ENCODE assay signal across 15 cellular contexts in the genomic region with DNA sequence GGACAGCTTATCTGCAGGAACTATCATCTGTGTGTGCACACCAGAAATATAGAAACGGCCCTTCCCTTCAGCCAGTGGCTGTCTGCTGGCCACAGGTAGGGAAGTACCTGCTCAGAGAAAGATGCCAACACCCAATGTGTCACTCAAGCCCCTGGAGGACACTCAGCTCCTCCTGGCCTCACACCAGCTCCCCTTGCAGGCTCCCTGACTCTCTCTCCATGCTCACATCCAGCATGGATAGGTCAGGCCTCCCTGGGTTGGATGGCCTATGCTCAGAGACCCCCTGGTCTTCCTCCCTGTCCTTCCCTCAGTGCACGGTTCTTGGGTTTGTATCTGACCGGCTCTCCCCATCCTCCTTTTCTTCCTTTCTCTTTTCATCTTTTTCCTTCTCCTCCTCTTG.
DNase-seq lines count a peak whose midpoint lies in the region; ATAC-seq and TF ChIP-seq lines count a peak whose summit lies in the region.
"Had no signal": no experiment of that assay in that cellular context is flagged by ENCODE, and none has a peak within 500 bp of the region (broad histone marks: within the 10 kb centered on the region; RNA-seq: fewer than 3 reads in every experiment).

No MANE protein-coding gene starts in this region.

- H3K4me1 ChIP-seq in H9 (ENCODE audit: insufficient read depth, low read length) (no peaks in the 10 kb centered on the region), esophagus muscularis mucosa (no peaks in the 10 kb centered on the region), neutrophil (ENCODE audit: control insufficient read depth in 1 of 2, insufficient read depth in 1 of 2, low read depth in 1 of 2, low read length in 1 of 2) (peaks cover 0 to 45% of the 10 kb centered on the region in 2 experiments)
- H3K4me1 ChIP-seq: Caco-2 had no signal

- WGBS in H9 (ENCODE audit: extremely low coverage, insufficient read length, low lambda C conversion rate) = no CpG with 5 or more reads among the region's 3 CpGs
- 91% methylated on average over 2 of the region's 3 CpGs for WGBS in esophagus muscularis mucosa

- H3K9me3 ChIP-seq in H9 (ENCODE audit: control insufficient read depth, low read depth, low read length) (no peaks in the 10 kb centered on the region), esophagus muscularis mucosa (peaks cover 0 to 15% (median 11%) of the 10 kb centered on the region in 4 donors), neutrophil (no peaks in the 10 kb centered on the region)
- H3K9me3 ChIP-seq: Caco-2 had no signal

- peaks cover 0 to 8% (median 0%) of the 10 kb centered on the region in 3 experiments; a peak in 2 of 7 replicates for H3K36me3 Mint-ChIP-seq in H9 (ENCODE audit: insufficient read depth in 1 of 3, low read depth in 3 of 3)
- peaks cover 2% of the 10 kb centered on the region for H3K36me3 Mint-ChIP-seq in central memory CD8-positive, alpha-beta T cell (ENCODE audit: insufficient read depth)
- H3K36me3 Mint-ChIP-seq: CD8-positive, alpha-beta T cell had no signal

- no peak for ATAC-seq in central memory CD8-positive, alpha-beta T cell (replicated peaks; ENCODE audit: extremely low read depth, poor library complexity, severe bottlenecking)
- no peak for ATAC-seq in HG02571 (IDR thresholded peaks at IDR 0.05; ENCODE audit: unreplicated experiment)
- no peak for ATAC-seq in HG02588 (IDR thresholded peaks at IDR 0.05; ENCODE audit: unreplicated experiment)
- ATAC-seq: CD8-positive, alpha-beta T cell had no signal

- H4K8ac ChIP-seq in H9 (replicated peaks; ENCODE audit: insufficient read length, low read depth, low read length) = no peak overlapping the region

- H3K23ac ChIP-seq in H9 (ENCODE audit: insufficient read length, low read depth, low read length) = no peak overlapping the region

- no peak overlapping the region for H3K27ac ChIP-seq in H9 (ENCODE audit: insufficient read length, low read depth, low read length)
- H3K27ac ChIP-seq in esophagus muscularis mucosa (replicated peaks in 1 of 4) = no peak overlapping the region
- peak overlapping the region; percentile 41 for H3K27ac ChIP-seq in neutrophil

- TF ChIP-seq POLR2A in esophagus muscularis mucosa (IDR thresholded peaks at IDR 0.05; ENCODE audit: low read depth) = no peak

- no peak overlapping the region for H4K5ac ChIP-seq in H9 (ENCODE audit: insufficient read length, low read depth, low read length)

- no peak overlapping the region for H2BK5ac ChIP-seq in H9 (ENCODE audit: insufficient read length, low read length)

- H3K56ac ChIP-seq in H9 (ENCODE audit: insufficient read length, low read depth, low read length) = no peak overlapping the region

- no peaks in the 10 kb centered on the region for H3K23me2 ChIP-seq in H9 (ENCODE audit: insufficient read length, low read depth, low read length, poor library complexity, severe bottlenecking)

- no peak overlapping the region for H3K4me3 Mint-ChIP-seq in H9
- H3K4me3 Mint-ChIP-seq in central memory CD8-positive, alpha-beta T cell = no peak overlapping the region
- H3K4me3 Mint-ChIP-seq: CD8-positive, alpha-beta T cell had no signal

- H3K4me2 ChIP-seq in H9 (ENCODE audit: insufficient read depth, insufficient read length, low read length) = no peak overlapping the region

- TF ChIP-seq CTCF in H9 (conservative IDR thresholded peaks at IDR 0.05) (no peak), esophagus muscularis mucosa (IDR thresholded peaks at IDR 0.05) (no peak), neutrophil (IDR thresholded peaks at IDR 0.05) (no peak)

- H3K36me3 ChIP-seq in esophagus muscularis mucosa = no peaks in the 10 kb centered on the region
- H3K36me3 ChIP-seq in neutrophil = peaks cover 5% of the 10 kb centered on the region

- no peaks in the 10 kb centered on the region for H4K20me1 ChIP-seq in H9 (ENCODE audit: control insufficient read depth, insufficient read depth, insufficient read length)

- no peak overlapping the region for H3K27ac Mint-ChIP-seq in H9
- H3K27ac Mint-ChIP-seq in central memory CD8-positive, alpha-beta T cell (ENCODE audit: low read depth) = peak overlapping the region; percentile 15
- H3K27ac Mint-ChIP-seq: CD8-positive, alpha-beta T cell had no signal

- no peak overlapping the region for H2AFZ ChIP-seq in H9 (ENCODE audit: low read length)

- TF ChIP-seq EP300 in esophagus muscularis mucosa (IDR thresholded peaks at IDR 0.05) = no peak

- H2BK20ac ChIP-seq in H9 (ENCODE audit: low read depth, low read length, poor library complexity, severe bottlenecking) = no peak overlapping the region

- no peaks in the 10 kb centered on the region for H3K79me2 ChIP-seq in H9 (ENCODE audit: insufficient read depth, low read length)

- intact Hi-C loops in esophagus muscularis mucosa (cut with DNase I) = no loop called here

- H3K4me1 Mint-ChIP-seq in H9 = no peaks in the 10 kb centered on the region
- H3K4me1 Mint-ChIP-seq in central memory CD8-positive, alpha-beta T cell = peaks cover 5% of the 10 kb centered on the region

- H3K4me3 ChIP-seq in esophagus muscularis mucosa = no peak overlapping the region
- H3K4me3 ChIP-seq in neutrophil (ENCODE audit: low read depth in 1 of 2, low read length in 1 of 2) = no peak overlapping the region

- H2BK12ac ChIP-seq in H9 (ENCODE audit: insufficient read length, low read depth, low read length) = no peak overlapping the region

- no peak overlapping the region for H4K91ac ChIP-seq in H9 (ENCODE audit: insufficient read length, low read depth, low read length)

- no peaks in the 10 kb centered on the region for H3K27me3 Mint-ChIP-seq in H9 (ENCODE audit: low read depth)
- H3K27me3 Mint-ChIP-seq in central memory CD8-positive, alpha-beta T cell = no peaks in the 10 kb centered on the region

- H3K4ac ChIP-seq in H9 (ENCODE audit: low read depth, low read length) = no peak overlapping the region

- H3K27me3 ChIP-seq in H9 (ENCODE audit: insufficient read depth, low read length) = no peaks in the 10 kb centered on the region
- H3K27me3 ChIP-seq in esophagus muscularis mucosa = peaks cover 0 to 5% (median 0%) of the 10 kb centered on the region in 4 donors
- H3K27me3 ChIP-seq in neutrophil = no peaks in the 10 kb centered on the region

- peaks cover 0 to 9% of the 10 kb centered on the region in 2 experiments; a peak in 4 of 5 replicates for H3K9me3 Mint-ChIP-seq in H9
- H3K9me3 Mint-ChIP-seq in central memory CD8-positive, alpha-beta T cell = no peaks in the 10 kb centered on the region

- no peak overlapping the region for H2BK15ac ChIP-seq in H9 (ENCODE audit: low read depth, low read length)

- no peak overlapping the region for H2AK5ac ChIP-seq in H9 (ENCODE audit: insufficient read length, low read length)

- H3K14ac ChIP-seq in H9 (ENCODE audit: insufficient read depth, low read length) = no peak overlapping the region

- no peak overlapping the region for H3T11ph ChIP-seq in H9 (ENCODE audit: low read length)

- DNase-seq in H9 (peak; percentile 5), esophagus muscularis mucosa (ENCODE audit: extremely low spot score) (peak; percentile 60), medulla oblongata (ENCODE audit: extremely low spot score) (no peak), NCI-H1092 treated with DMSO at 0.1 percent for 48 hours (lab: John Stamatoyannopoulos, UW) (no peak)
- DNase-seq in central memory CD8-positive, alpha-beta T cell (ENCODE audit: low spot score in 2 of 2) = no peak
- DNase-seq: C1 segment of cervical spinal cord; Caco-2; CD8-positive, alpha-beta T cell; DMS153; DND-41; GOT3; HCEC 1CT had no signal

- no peak overlapping the region for H3K9ac ChIP-seq in H9 (ENCODE audit: extremely low read depth, insufficient read length, low read length)

- no peak overlapping the region for H2BK120ac ChIP-seq in H9 (ENCODE audit: low read depth, low read length, poor library complexity, severe bottlenecking)

- H3K18ac ChIP-seq in H9 (ENCODE audit: insufficient read length, low read depth, low read length) = no peak overlapping the region

- no peaks in the 10 kb centered on the region for H3K79me1 ChIP-seq in H9 (ENCODE audit: insufficient read depth, low read depth, low read length, poor library complexity, severe bottlenecking)

Comparison
In these comparisons a context has a peak if more than half of its experiments do, and no peak if none do; other contexts are left out.
1. DNase-seq: peak in H9 (single experiment) and esophagus muscularis mucosa (single experiment); none in central memory CD8-positive, alpha-beta T cell (0 of 2), medulla oblongata (single experiment) and NCI-H1092 treated with DMSO at 0.1 percent for 48 hours (single experiment).